24 cellular contexts compared by ENCODE assay signal in the genomic region with DNA sequence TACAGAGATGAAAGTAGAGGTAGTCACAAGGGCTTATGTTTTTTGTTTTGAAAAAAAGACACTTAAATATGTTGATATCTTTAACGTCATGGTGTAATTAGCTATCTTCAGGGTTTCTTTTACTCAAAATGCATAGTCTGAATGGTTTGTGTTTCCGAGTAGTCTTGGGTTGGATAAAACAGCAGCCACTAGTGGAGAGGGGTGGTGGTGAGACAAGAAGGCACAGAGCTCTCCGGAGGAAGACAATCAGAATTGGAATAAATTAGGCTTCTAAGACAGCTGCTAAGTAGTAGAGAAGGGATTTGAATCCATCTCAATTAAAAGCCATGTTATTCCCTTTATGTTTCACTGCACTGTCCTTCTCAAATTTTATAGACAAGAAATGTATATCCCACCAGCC.
DNase-seq lines count a peak whose midpoint lies in the region; TF ChIP-seq lines count a peak whose summit lies in the region.
"Had no signal": no experiment of that assay in that cellular context is flagged by ENCODE, and none has a peak within 500 bp of the region (broad histone marks: within the 10 kb centered on the region; RNA-seq: fewer than 3 reads in every experiment).

No MANE protein-coding gene starts in this region.

- H3K27ac ChIP-seq in WERI-Rb-1 = no peak overlapping the region
- H3K27ac ChIP-seq: RWPE1, thyroid gland had no signal

- POLR2A ChIA-PET in MCF 10A (lab: Yijun Ruan, JAX) = interaction anchor here (0.9 kb wide), 2 partner anchors 9 to 11 kb away, joined by 3 to 4 read pairs; no protein-coding TSS in a partner anchor

- H3K9me3 Mint-ChIP-seq in HFFc6 (peaks cover 4% of the 10 kb centered on the region; the same call in 1 of the 2 replicates), nephron progenitor cell (no peaks in the 10 kb centered on the region), MCF 10A (ENCODE audit: unreplicated experiment) (peaks cover 5% of the 10 kb centered on the region)
- H3K9me3 Mint-ChIP-seq: activated B cell treated with CpG ODN at 0.5 μM for 24 hours; activated T-helper 1 cell treated with anti-CD3 and anti-CD28 coated beads, Interleukin-12 subunit alpha, Interleukin-12 subunit beta, Interleukin-2, Interleukin-4 antibody, amounts not matched to agents 30 ng/mL and 10 ng/mL and 1 ng/mL, durations not matched to agents 14 hours and 24 hours and 36 hours; stimulated activated naive CD8-positive, alpha-beta T cell treated with anti-CD3 and anti-CD28 coated beads, Interleukin-15, amount 100 ng/mL, for 72 hours had no signal

- no peak overlapping the region for H3K27ac Mint-ChIP-seq in HFFc6
- no peak overlapping the region for H3K27ac Mint-ChIP-seq in nephron progenitor cell
- no peak overlapping the region for H3K27ac Mint-ChIP-seq in MCF 10A (ENCODE audit: low read depth, unreplicated experiment)
- H3K27ac Mint-ChIP-seq: activated B cell treated with CpG ODN at 0.5 μM for 24 hours; activated naive CD4-positive, alpha-beta T cell treated with anti-CD3 and anti-CD28 coated beads, Interleukin-2, amount 50 U/mL, for 24 hours; activated T-helper 1 cell treated with anti-CD3 and anti-CD28 coated beads, Interleukin-12 subunit alpha, Interleukin-12 subunit beta, Interleukin-2, Interleukin-4 antibody, amounts not matched to agents 30 ng/mL and 10 ng/mL and 1 ng/mL, durations not matched to agents 14 hours and 24 hours and 36 hours; CD4-positive, alpha-beta memory T cell; stimulated activated naive CD8-positive, alpha-beta T cell treated with anti-CD3 and anti-CD28 coated beads, Interleukin-15, amount 100 ng/mL, for 72 hours had no signal

- H3K4me3 Mint-ChIP-seq in HFFc6 = no peak overlapping the region
- no peak overlapping the region for H3K4me3 Mint-ChIP-seq in nephron progenitor cell
- H3K4me3 Mint-ChIP-seq in MCF 10A (ENCODE audit: unreplicated experiment) = no peak overlapping the region
- H3K4me3 Mint-ChIP-seq: activated B cell treated with CpG ODN at 0.5 μM for 24 hours; activated naive CD4-positive, alpha-beta T cell treated with anti-CD3 and anti-CD28 coated beads, Interleukin-2, amount 50 U/mL, for 24 hours; activated T-helper 1 cell treated with anti-CD3 and anti-CD28 coated beads, Interleukin-12 subunit alpha, Interleukin-12 subunit beta, Interleukin-2, Interleukin-4 antibody, amounts not matched to agents 30 ng/mL and 10 ng/mL and 1 ng/mL, durations not matched to agents 14 hours and 24 hours and 36 hours; CD4-positive, alpha-beta memory T cell; stimulated activated naive CD8-positive, alpha-beta T cell treated with anti-CD3 and anti-CD28 coated beads, Interleukin-15, amount 100 ng/mL, for 72 hours had no signal

- TF ChIP-seq CTCF in HFFc6 (IDR thresholded peaks at IDR 0.05) (peak; percentile 31; the same call in 1 of the 2 replicates), WERI-Rb-1 (IDR thresholded peaks at IDR 0.05; ENCODE audit: low read depth, low read length) (0 out of 2 replicates have a peak, but pooled peaks have one; percentile 14), foreskin fibroblast (IDR thresholded peaks at IDR 0.05; ENCODE audit: low read depth, low read length) (peak; percentile 2), retinal pigment epithelial cell (conservative IDR thresholded peaks at IDR 0.05; ENCODE audit: low read depth, low read length) (peak; percentile 18), nephron progenitor cell (IDR thresholded peaks at IDR 0.05) (no peak), MCF 10A (IDR thresholded peaks at IDR 0.05; ENCODE audit: unreplicated experiment) (no peak)

- no peak for DNase-seq in HFFc6
- DNase-seq in WERI-Rb-1 = no peak
- DNase-seq in foreskin fibroblast = peak in 1 of 2 donors; percentile 25
- DNase-seq in retinal pigment epithelial cell (ENCODE audit: low read depth) = no peak
- DNase-seq in NCI-H2029 treated with DMSO at 0.1 percent for 48 hours (lab: John Stamatoyannopoulos, UW) = no peak
- DNase-seq in nephron progenitor cell = no peak
- DNase-seq in MCF 10A (ENCODE audit: unreplicated experiment) = no peak
- DNase-seq: activated B cell treated with CpG ODN at 0.5 μM for 24 hours; activated CD4-positive, alpha-beta T cell treated with anti-CD3 and anti-CD28 coated beads, Interleukin-2, amount 50 U/mL, for 4 hours; caudate nucleus; CD4-positive, alpha-beta memory T cell; foreskin melanocyte; hypothalamus; Karpas-422; MV-4-11; NCI-H2171; NCI-H510A treated with DMSO at 0.1 percent for 48 hours; posterior cingulate gyrus; stimulated activated naive CD8-positive, alpha-beta T cell treated with anti-CD3 and anti-CD28 coated beads, Interleukin-15, amount 100 ng/mL, for 72 hours; T-helper 9 cell; thyroid gland had no signal

- H3K4me3 ChIP-seq in WERI-Rb-1 (ENCODE audit: low read depth, low read length) (no peak overlapping the region), foreskin fibroblast (ENCODE audit: low read depth in 1 of 2, low read length in 2 of 2) (no peak overlapping the region), retinal pigment epithelial cell (ENCODE audit: low read length) (no peak overlapping the region)
- H3K4me3 ChIP-seq: thyroid gland had no signal

- no peaks in the 10 kb centered on the region for H3K36me3 ChIP-seq in WERI-Rb-1
- H3K36me3 ChIP-seq: thyroid gland had no signal

- no peaks in the 10 kb centered on the region for H3K27me3 ChIP-seq in WERI-Rb-1 (ENCODE audit: insufficient read depth, low read depth, severe bottlenecking)
- H3K27me3 ChIP-seq: thyroid gland had no signal

- no peaks in the 10 kb centered on the region for H3K27me3 Mint-ChIP-seq in HFFc6 (ENCODE audit: insufficient read depth)
- H3K27me3 Mint-ChIP-seq in nephron progenitor cell (ENCODE audit: low read depth, poor library complexity) = no peaks in the 10 kb centered on the region
- H3K27me3 Mint-ChIP-seq in MCF 10A (ENCODE audit: insufficient read depth, unreplicated experiment) = no peaks in the 10 kb centered on the region
- H3K27me3 Mint-ChIP-seq: activated B cell treated with CpG ODN at 0.5 μM for 24 hours; activated naive CD4-positive, alpha-beta T cell treated with anti-CD3 and anti-CD28 coated beads, Interleukin-2, amount 50 U/mL, for 24 hours; CD4-positive, alpha-beta memory T cell; stimulated activated naive CD8-positive, alpha-beta T cell treated with anti-CD3 and anti-CD28 coated beads, Interleukin-15, amount 100 ng/mL, for 72 hours had no signal

- H3K36me3 Mint-ChIP-seq in HFFc6 (ENCODE audit: low read depth) (0 out of 2 replicates have a peak, but pooled peaks cover 5% of the 10 kb centered on the region), nephron progenitor cell (ENCODE audit: low read depth) (no peaks in the 10 kb centered on the region), MCF 10A (ENCODE audit: insufficient read depth, unreplicated experiment) (peaks cover 6% of the 10 kb centered on the region)
- H3K36me3 Mint-ChIP-seq: activated naive CD4-positive, alpha-beta T cell treated with anti-CD3 and anti-CD28 coated beads, Interleukin-2, amount 50 U/mL, for 24 hours; CD4-positive, alpha-beta memory T cell had no signal

- CTCF ChIA-PET in MCF 10A (lab: Yijun Ruan, JAX) = interaction anchor here (0.8 to 3.8 kb wide), 5 partner anchors 8 to 637 kb away, joined by 3 to 22 read pairs (median 3); no protein-coding TSS in a partner anchor

- no peaks in the 10 kb centered on the region for H3K9me3 ChIP-seq in WERI-Rb-1 (ENCODE audit: severe bottlenecking)
- H3K9me3 ChIP-seq: thyroid gland had no signal

- H3K4me1 Mint-ChIP-seq in HFFc6 (ENCODE audit: low read depth) = peaks cover 19% of the 10 kb centered on the region
- no peaks in the 10 kb centered on the region for H3K4me1 Mint-ChIP-seq in nephron progenitor cell
- no peaks in the 10 kb centered on the region for H3K4me1 Mint-ChIP-seq in MCF 10A (ENCODE audit: insufficient read depth, unreplicated experiment)
- H3K4me1 Mint-ChIP-seq: activated B cell treated with CpG ODN at 0.5 μM for 24 hours; activated naive CD4-positive, alpha-beta T cell treated with anti-CD3 and anti-CD28 coated beads, Interleukin-2, amount 50 U/mL, for 24 hours; CD4-positive, alpha-beta memory T cell; stimulated activated naive CD8-positive, alpha-beta T cell treated with anti-CD3 and anti-CD28 coated beads, Interleukin-15, amount 100 ng/mL, for 72 hours had no signal

- intact Hi-C loops in MCF 10A (cut with micrococcal nuclease) = no loop called here

- BruUV-seq in MCF 10A (replicated peaks; lab: Mats Ljungman, UMichigan) = no TSS peak

Comparison
In these comparisons a context has a peak if more than half of its experiments do, and no peak if none do; other contexts are left out.
1. CTCF ChIP-seq: peak in HFFc6 (single experiment), WERI-Rb-1 (single experiment), foreskin fibroblast (single experiment) and retinal pigment epithelial cell (single experiment); none in nephron progenitor cell (single experiment) and MCF 10A (single experiment).